ENCODE assay signal across 7 cellular contexts in genomic region chr3:185176756-185177359, GRCh38. TPM values are rescaled to one million over a fixed set of nuclear protein-coding genes. Genes with fewer than 3 reads are reported as not detected.
DNase-seq lines count a peak whose midpoint lies in the region; ATAC-seq and TF ChIP-seq lines count a peak whose summit lies in the region.

No MANE protein-coding gene starts in this region.

- no peak overlapping the region for H3K4me2 ChIP-seq in DOHH2 (ENCODE audit: low read length)
- no peak overlapping the region for H3K4me2 ChIP-seq in PC-9

- no peaks in the 10 kb centered on the region for H3K9me2 ChIP-seq in DOHH2 (replicated peaks; ENCODE audit: control insufficient read depth, low read length)
- no peaks in the 10 kb centered on the region for H3K9me2 ChIP-seq in PC-9 (ENCODE audit: insufficient read depth)

- TF ChIP-seq CTCF in DOHH2 (IDR thresholded peaks at IDR 0.05; ENCODE audit: low read depth, low read length, poor library complexity, severe bottlenecking) = peak; percentile 76
- TF ChIP-seq CTCF in PC-9 (conservative IDR thresholded peaks at IDR 0.05) = peak; percentile 94

- H3K4me1 ChIP-seq in DOHH2 (ENCODE audit: control insufficient read depth, low read length) = peaks cover 19% of the 10 kb centered on the region
- no peaks in the 10 kb centered on the region for H3K4me1 ChIP-seq in PC-9 (replicated peaks; ENCODE audit: insufficient read depth)

- POLR2A ChIA-PET in PC-9 (lab: Charles Lee; ENCODE audit: unreplicated experiment) = no interaction called here

- H3K27me3 ChIP-seq in DOHH2 (ENCODE audit: control insufficient read depth, low read length) (0 out of 2 replicates have a peak, but pooled peaks cover 6% of the 10 kb centered on the region), PC-9 (ENCODE audit: insufficient read depth, low read depth) (peaks cover 42% of the 10 kb centered on the region)

- no peak for ATAC-seq in HG03108 (IDR thresholded peaks at IDR 0.05; ENCODE audit: unreplicated experiment)

- H3K27ac ChIP-seq in DOHH2 (ENCODE audit: low read depth, low read length) (no peak overlapping the region), PC-9 (no peak overlapping the region)

- no peaks in the 10 kb centered on the region for H3F3A ChIP-seq in DOHH2 (ENCODE audit: control insufficient read depth, insufficient read depth)
- H3F3A ChIP-seq in PC-9 (ENCODE audit: insufficient read depth, low read depth) = no peaks in the 10 kb centered on the region

- H3K9me3 ChIP-seq in DOHH2 (ENCODE audit: control insufficient read depth, insufficient read depth, low read length) (no peaks in the 10 kb centered on the region), PC-9 (ENCODE audit: insufficient read depth, low read depth) (no peaks in the 10 kb centered on the region)

- CTCF ChIA-PET in PC-9 (lab: Charles Lee) = interaction anchor here (0.6 to 0.8 kb wide), 4 partner anchors 68 to 1364 kb away, joined by 3 to 4 read pairs (median 3); no protein-coding TSS in a partner anchor

- H3K4me3 ChIP-seq in DOHH2 (ENCODE audit: low read length) (no peak overlapping the region), PC-9 (no peak overlapping the region)

- H3K36me3 ChIP-seq in DOHH2 (ENCODE audit: control insufficient read depth, low read length) (no peaks in the 10 kb centered on the region), PC-9 (ENCODE audit: low read depth) (no peaks in the 10 kb centered on the region)

- no peak overlapping the region for H2AFZ ChIP-seq in PC-9

- BruUV-seq in PC-9 (replicated peaks; lab: Mats Ljungman, UMichigan) = no TSS peak

- H3K79me2 ChIP-seq in DOHH2 (ENCODE audit: control insufficient read depth, low read length) (no peaks in the 10 kb centered on the region), PC-9 (ENCODE audit: low read depth) (no peaks in the 10 kb centered on the region)

- DNase-seq in HT-29 (ENCODE audit: low spot score) = peak; percentile 58
- peak; percentile 35 to 46 for DNase-seq in PC-9
- DNase-seq in dermis blood vessel endothelial cell = peak; percentile 60
- DNase-seq in mucosa of gallbladder (ENCODE audit: low spot score) = peak; percentile 35
- DNase-seq in 8988T = no peak

- H4K20me1 ChIP-seq in DOHH2 (ENCODE audit: control insufficient read depth, insufficient read depth, low read depth, low read length) (no peaks in the 10 kb centered on the region), PC-9 (ENCODE audit: insufficient read depth) (no peaks in the 10 kb centered on the region)

- intact Hi-C loops in PC-9 (cut with micrococcal nuclease; ENCODE audit: unreplicated experiment) = loop anchor here (1.0 kb wide), 1 partner anchor 302 kb away; no protein-coding TSS in a partner anchor

RNA-seq across cellular contexts. Expression of gene C3orf70, which starts 24.0 kb away (rescaled TPM):
- not detected in 2 replicates for total RNA-seq in HT-29 (2014; rRNA removed; shearing (Covaris generic))
- total RNA-seq in PC-9 (2021) = not detected in 2 replicates
- total RNA-seq in dermis blood vessel endothelial cell = 2.6 and 2.8 TPM in 2 replicates
- total RNA-seq in mucosa of gallbladder = 20.0 TPM
